In the genomic region with DNA sequence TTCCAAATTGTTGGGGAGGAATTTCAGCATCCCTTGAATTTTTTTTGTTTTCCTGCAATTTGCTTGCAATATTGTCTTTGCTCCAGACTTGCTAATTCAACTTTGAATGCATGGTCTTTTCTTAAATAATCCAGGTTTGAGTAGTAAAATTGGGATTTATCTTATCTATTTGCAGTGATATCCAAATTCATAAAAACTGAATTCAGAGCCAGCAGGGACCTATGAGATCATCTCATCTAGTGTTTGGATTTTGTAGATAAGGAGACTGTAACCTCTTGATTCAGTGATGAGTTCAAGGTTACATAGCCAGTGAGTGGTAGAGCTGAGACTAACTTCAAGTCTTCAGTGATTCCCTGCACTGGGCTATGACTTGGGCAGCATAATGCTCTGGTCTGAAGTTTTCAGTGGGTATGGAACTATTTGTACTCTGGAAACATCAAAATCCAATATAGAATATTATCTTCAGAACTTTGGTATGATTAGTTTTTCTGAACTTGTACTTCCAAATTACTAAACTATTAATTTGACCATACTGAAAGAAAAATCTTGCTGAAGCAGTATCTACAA, we compare ENCODE assay signal across 17 cellular contexts.
DNase-seq lines count a peak whose midpoint lies in the region; ATAC-seq and TF ChIP-seq lines count a peak whose summit lies in the region.
"Had no signal": no experiment of that assay in that cellular context is flagged by ENCODE, and none has a peak within 500 bp of the region (broad histone marks: within the 10 kb centered on the region; RNA-seq: fewer than 3 reads in every experiment).

No MANE protein-coding gene starts in this region.

- H3K4me1 Mint-ChIP-seq in activated CD4-positive, alpha-beta T cell treated with anti-CD3 and anti-CD28 coated beads for 36 hours: no peaks in the 10 kb centered on the region
- H3K4me1 Mint-ChIP-seq: IgD-negative memory B cell had no signal

- H3K23ac ChIP-seq in IMR-90 (ENCODE audit: low read depth, low read length): no peak overlapping the region

- TF ChIP-seq CTCF in IMR-90 (conservative IDR thresholded peaks at IDR 0.05; ENCODE audit: low read depth, low read length) (no peak), hepatocyte (IDR thresholded peaks at IDR 0.05; ENCODE audit: poor library complexity) (no peak)

- H3K56ac ChIP-seq in IMR-90 (ENCODE audit: extremely low read depth, insufficient read depth, low read length): no peak overlapping the region

- H3K4me1 ChIP-seq in IMR-90 (ENCODE audit: control insufficient read depth, insufficient read depth, low read length) (peaks cover 6% of the 10 kb centered on the region), hepatocyte (ENCODE audit: insufficient read depth) (peaks cover 9% of the 10 kb centered on the region)
- H3K4me1 ChIP-seq: Caco-2 had no signal

- H3K36me3 ChIP-seq in IMR-90 (ENCODE audit: control insufficient read depth, insufficient read depth, low read length): no peaks in the 10 kb centered on the region
- no peaks in the 10 kb centered on the region for H3K36me3 ChIP-seq in hepatocyte (replicated peaks; ENCODE audit: insufficient read depth, low read depth)

- no peaks in the 10 kb centered on the region for H3K9me2 ChIP-seq in hepatocyte (replicated peaks; ENCODE audit: insufficient read depth)

- intact Hi-C loops in IMR-90 (cut with micrococcal nuclease): no loop called here
- intact Hi-C loops in activated CD4-positive, alpha-beta T cell treated with anti-CD3 and anti-CD28 coated beads for 36 hours (cut with DNase I, micrococcal nuclease): no loop called here

- H2BK5ac ChIP-seq in IMR-90 (ENCODE audit: low read depth, low read length, poor library complexity, severe bottlenecking): no peak overlapping the region

- no peak overlapping the region for H4K91ac ChIP-seq in IMR-90 (ENCODE audit: insufficient read depth, low read depth, low read length)

- H4K20me1 ChIP-seq in IMR-90 (ENCODE audit: insufficient read depth, low read length) (no peaks in the 10 kb centered on the region), hepatocyte (ENCODE audit: insufficient read depth, poor library complexity, severe bottlenecking) (no peaks in the 10 kb centered on the region)

- H3K79me2 ChIP-seq in hepatocyte: no peaks in the 10 kb centered on the region

- no peak overlapping the region for H4K5ac ChIP-seq in IMR-90 (ENCODE audit: low read depth, low read length)

- no peak overlapping the region for H3K9ac ChIP-seq in IMR-90 (ENCODE audit: low read depth, low read length)

- H2AFZ ChIP-seq in IMR-90 (replicated peaks; ENCODE audit: low read length, poor library complexity): no peak overlapping the region
- no peak overlapping the region for H2AFZ ChIP-seq in hepatocyte

- no peak for ATAC-seq in IMR-90 (ENCODE audit: low read depth)
- no peak for ATAC-seq in activated CD4-positive, alpha-beta T cell treated with anti-CD3 and anti-CD28 coated beads for 36 hours
- ATAC-seq: HCT116 had no signal

- no peaks in the 10 kb centered on the region for H3K79me1 ChIP-seq in IMR-90 (ENCODE audit: low read depth in 1 of 2, low read length in 2 of 2)

- H3K9me1 ChIP-seq in IMR-90 (ENCODE audit: insufficient read depth, low read length): no peaks in the 10 kb centered on the region

- no peaks in the 10 kb centered on the region for H3K9me3 Mint-ChIP-seq in activated CD4-positive, alpha-beta T cell treated with anti-CD3 and anti-CD28 coated beads for 36 hours (ENCODE audit: low read depth)
- H3K9me3 Mint-ChIP-seq: CD4-positive, alpha-beta T cell; IgD-negative memory B cell had no signal

- H3K27me3 ChIP-seq in IMR-90 (ENCODE audit: control insufficient read depth, insufficient read depth, low read length) (no peaks in the 10 kb centered on the region), hepatocyte (no peaks in the 10 kb centered on the region)

- H2BK15ac ChIP-seq in IMR-90 (ENCODE audit: low read depth, low read length): no peak overlapping the region

- no peaks in the 10 kb centered on the region for H3K27me3 Mint-ChIP-seq in activated CD4-positive, alpha-beta T cell treated with anti-CD3 and anti-CD28 coated beads for 36 hours
- H3K27me3 Mint-ChIP-seq: CD4-positive, alpha-beta T cell; IgD-negative memory B cell had no signal

- H2BK120ac ChIP-seq in IMR-90 (ENCODE audit: low read depth, low read length): no peak overlapping the region

- DNase-seq in IMR-90 (peak; percentile 17), amniotic epithelial cell (ENCODE audit: low read depth) (peak; percentile 50), hepatocyte (ENCODE audit: low spot score) (no peak), DMS114 treated with DMSO at 0.1 percent for 48 hours (lab: John Stamatoyannopoulos, UW; ENCODE audit: unreplicated experiment) (no peak), AML-193 (lab: John Stamatoyannopoulos, UW) (no peak)
- no peak for DNase-seq in activated CD4-positive, alpha-beta T cell treated with anti-CD3 and anti-CD28 coated beads for 36 hours
- no peak for DNase-seq in activated CD8-positive, alpha-beta memory T cell treated with anti-CD3 and anti-CD28 coated beads for 24 hours
- DNase-seq: ACHN; Caco-2; CD4-positive, alpha-beta T cell; DMS79 treated with DMSO at 0.1 percent for 48 hours; GF-D8; GOT3; H7 had no signal

- H3K9me3 ChIP-seq in IMR-90 (ENCODE audit: control insufficient read depth, insufficient read depth, low read length): no peaks in the 10 kb centered on the region
- no peaks in the 10 kb centered on the region for H3K9me3 ChIP-seq in hepatocyte (ENCODE audit: low read depth)
- H3K9me3 ChIP-seq: Caco-2 had no signal

- H3K14ac ChIP-seq in IMR-90 (replicated peaks; ENCODE audit: low read depth, low read length): no peak overlapping the region

- BruUV-seq in IMR-90 (replicated peaks; lab: Mats Ljungman, UMichigan): no TSS peak

- TF ChIP-seq RAD21 in IMR-90 (IDR thresholded peaks at IDR 0.05; ENCODE audit: low read length): no peak

- in situ Hi-C loops in IMR-90 (cut with MboI; ENCODE audit: low sequenced_read_pairs): no loop called here

- H4K8ac ChIP-seq in IMR-90 (ENCODE audit: low read depth in 2 of 2, low read length in 2 of 2): no peak overlapping the region

- H3K4me3 ChIP-seq in IMR-90 (ENCODE audit: insufficient read depth, low read depth, low read length) (no peak overlapping the region), hepatocyte (no peak overlapping the region)

- no peak overlapping the region for H3K27ac Mint-ChIP-seq in activated CD4-positive, alpha-beta T cell treated with anti-CD3 and anti-CD28 coated beads for 36 hours
- H3K27ac Mint-ChIP-seq: CD4-positive, alpha-beta T cell; IgD-negative memory B cell had no signal

- no peak overlapping the region for H3K18ac ChIP-seq in IMR-90 (ENCODE audit: low read depth, low read length)

- H2AK5ac ChIP-seq in IMR-90 (ENCODE audit: low read depth, low read length): no peak overlapping the region

- H3K4me2 ChIP-seq in IMR-90 (ENCODE audit: low read depth, low read length): no peak overlapping the region
- H3K4me2 ChIP-seq in hepatocyte: peak overlapping the region; percentile 12

- no peak for TF ChIP-seq POLR2A in IMR-90 (IDR thresholded peaks at IDR 0.05; ENCODE audit: low read depth, low read length)

- dilution Hi-C loops in IMR-90 (cut with HindIII; ENCODE audit: low sequenced_read_pairs, unreplicated experiment): no loop called here

- H3K4me3 Mint-ChIP-seq in activated CD4-positive, alpha-beta T cell treated with anti-CD3 and anti-CD28 coated beads for 36 hours: no peak overlapping the region
- H3K4me3 Mint-ChIP-seq: CD4-positive, alpha-beta T cell; IgD-negative memory B cell had no signal

- POLR2A ChIA-PET in IMR-90 (lab: Charles Lee; ENCODE audit: unreplicated experiment): no interaction called here
- POLR2A ChIA-PET in activated CD4-positive, alpha-beta T cell treated with anti-CD3 and anti-CD28 coated beads for 36 hours (lab: Charles Lee): no interaction called here

- CTCF ChIA-PET in IMR-90 (lab: Yijun Ruan, JAX): no interaction called here
- CTCF ChIA-PET in activated CD4-positive, alpha-beta T cell treated with anti-CD3 and anti-CD28 coated beads for 36 hours (lab: Charles Lee): no interaction called here

- no peaks in the 10 kb centered on the region for H3K36me3 Mint-ChIP-seq in activated CD4-positive, alpha-beta T cell treated with anti-CD3 and anti-CD28 coated beads for 36 hours (ENCODE audit: low read depth)

- H2BK20ac ChIP-seq in IMR-90 (ENCODE audit: low read depth, low read length): no peak overlapping the region

- H3K27ac ChIP-seq in IMR-90 (ENCODE audit: insufficient read depth, low read length) (no peak overlapping the region), hepatocyte (peak overlapping the region; percentile 36)
- H3K27ac ChIP-seq: C4-2B had no signal

- no peak overlapping the region for H3K4ac ChIP-seq in IMR-90 (ENCODE audit: low read depth, low read length)

- H2AK9ac ChIP-seq in IMR-90 (replicated peaks; ENCODE audit: low read depth, low read length, poor library complexity): no peak overlapping the region

TF ChIP-seq in IMR-90, 13 proteins besides CTCF, POLR2A, EP300 and RAD21:
- no peak for TF ChIP-seq RFX5 (IDR thresholded peaks at IDR 0.05; ENCODE audit: low read depth, low read length)
- TF ChIP-seq BHLHE40 (IDR thresholded peaks at IDR 0.05; ENCODE audit: low read depth, low read length): no peak
- no peak for TF ChIP-seq FOS (IDR thresholded peaks at IDR 0.05; ENCODE audit: low read depth, low read length)
- TF ChIP-seq MAFK (IDR thresholded peaks at IDR 0.05; ENCODE audit: low read depth, low read length): no peak

Comparison
In these comparisons a context has a peak if more than half of its experiments do, and no peak if none do; other contexts are left out.
1. DNase-seq: peak in IMR-90 (single experiment) and amniotic epithelial cell (single experiment); none in hepatocyte (single experiment), activated CD4-positive, alpha-beta T cell treated with anti-CD3 and anti-CD28 coated beads for 36 hours (single experiment), DMS114 treated with DMSO at 0.1 percent for 48 hours (single experiment), AML-193 (0 of 2) and activated CD8-positive, alpha-beta memory T cell treated with anti-CD3 and anti-CD28 coated beads for 24 hours (single experiment).